In genomic region chr2:94986392-94986963, GRCh38 we compare ENCODE assay signal across 8 cellular contexts. TPM values are rescaled to one million over a fixed set of nuclear protein-coding genes. Genes with fewer than 3 reads are reported as not detected.
DNase-seq lines count a peak whose midpoint lies in the region; ATAC-seq, FAIRE-seq and TF ChIP-seq lines count a peak whose summit lies in the region.

No MANE protein-coding gene starts in this region.

- H3K4me1 Mint-ChIP-seq in activated T-cell treated with anti-CD3 and anti-CD28 coated beads, Interleukin-2, amount 50 U/mL, for 72 hours (ENCODE audit: low read depth): no peaks in the 10 kb centered on the region
- H3K4me1 Mint-ChIP-seq in glutamatergic neuron (ENCODE audit: low read depth, unreplicated experiment) (peaks cover 1% of the 10 kb centered on the region), T-helper 17 cell (no peaks in the 10 kb centered on the region)

- peak; percentile 4 for DNase-seq in BJ (ENCODE audit: low read depth)
- peak; percentile 22 for DNase-seq in GM18507 (ENCODE audit: extremely low spot score, insufficient read length, low read depth)
- peak; percentile 41 to 75 for DNase-seq in NCI-H524 (lab: John Stamatoyannopoulos, UW)
- peak; percentile 34 to 57 for DNase-seq in activated T-cell treated with anti-CD3 and anti-CD28 coated beads, Interleukin-2, amount 50 U/mL, for 72 hours
- DNase-seq in glutamatergic neuron: peak; percentile 71
- no peak for DNase-seq in psoas muscle
- DNase-seq in T-helper 17 cell: no peak

- peak; percentile 71 for ATAC-seq in HG03103 (IDR thresholded peaks at IDR 0.05; ENCODE audit: low read depth, unreplicated experiment)
- peak; percentile 47 to 57 for ATAC-seq in activated T-cell treated with anti-CD3 and anti-CD28 coated beads, Interleukin-2, amount 50 U/mL, for 72 hours (replicated peaks in 1 of 2)
- no peak for ATAC-seq in psoas muscle
- no peak for ATAC-seq in T-helper 17 cell

- intact Hi-C loops in psoas muscle (cut with DNase I): no loop called here

- FAIRE-seq in GM18507 (lab: Jason Lieb, UNC): peak; percentile 59

- H3K27ac ChIP-seq in psoas muscle: no peak overlapping the region

- TF ChIP-seq CTCF in BJ (IDR thresholded peaks at IDR 0.05; ENCODE audit: insufficient read depth, low read depth, low read length) (peak; percentile 82), glutamatergic neuron (IDR thresholded peaks at IDR 0.05; ENCODE audit: partially characterized antibody, unreplicated experiment) (peak; percentile 91), psoas muscle (IDR thresholded peaks at IDR 0.05) (peak; percentile 50)

- H3K9me3 ChIP-seq in psoas muscle (no peaks in the 10 kb centered on the region), T-helper 17 cell (ENCODE audit: control insufficient read depth, low read length, poor library complexity, severe bottlenecking) (no peaks in the 10 kb centered on the region)

- CTCF ChIA-PET in BJ (lab: Yijun Ruan, JAX): interaction anchor here (0.9 to 2.5 kb wide), 14 partner anchors 7 to 211 kb away, joined by 3 to 11 read pairs (median 4); no protein-coding TSS in a partner anchor

- peaks cover 4% of the 10 kb centered on the region for H3K27me3 ChIP-seq in BJ (ENCODE audit: control insufficient read depth, insufficient read depth, low read length)
- H3K27me3 ChIP-seq in psoas muscle (ENCODE audit: insufficient read depth in 3 of 3, low read length in 2 of 3): peaks cover 0 to 13% (median 0%) of the 10 kb centered on the region in 3 donors

- no peaks in the 10 kb centered on the region for H3K36me3 Mint-ChIP-seq in activated T-cell treated with anti-CD3 and anti-CD28 coated beads, Interleukin-2, amount 50 U/mL, for 72 hours (ENCODE audit: insufficient read depth in 2 of 2)
- H3K36me3 Mint-ChIP-seq in glutamatergic neuron (ENCODE audit: unreplicated experiment) (no peaks in the 10 kb centered on the region), T-helper 17 cell (ENCODE audit: low read depth) (no peaks in the 10 kb centered on the region)

- 47 to 55% (median 48%) methylated on average over 3 of the region's 3 CpGs for WGBS in psoas muscle, 3 donors

- H3K4me3 Mint-ChIP-seq in activated T-cell treated with anti-CD3 and anti-CD28 coated beads, Interleukin-2, amount 50 U/mL, for 72 hours: no peak overlapping the region
- H3K4me3 Mint-ChIP-seq in glutamatergic neuron (ENCODE audit: unreplicated experiment) (no peak overlapping the region), T-helper 17 cell (no peak overlapping the region)

- H3K36me3 ChIP-seq in BJ (ENCODE audit: control insufficient read depth, insufficient read depth, low read length) (no peaks in the 10 kb centered on the region), psoas muscle (ENCODE audit: insufficient read depth in 1 of 2, low read depth in 1 of 2) (no peaks in the 10 kb centered on the region)

- POLR2A ChIA-PET in BJ (lab: Charles Lee): no interaction called here

- no peaks in the 10 kb centered on the region for H3K9me3 Mint-ChIP-seq in activated T-cell treated with anti-CD3 and anti-CD28 coated beads, Interleukin-2, amount 50 U/mL, for 72 hours
- peaks cover 2% of the 10 kb centered on the region for H3K9me3 Mint-ChIP-seq in glutamatergic neuron (ENCODE audit: unreplicated experiment)

- H3K27me3 Mint-ChIP-seq in activated T-cell treated with anti-CD3 and anti-CD28 coated beads, Interleukin-2, amount 50 U/mL, for 72 hours (ENCODE audit: low read depth): peaks cover 13% of the 10 kb centered on the region
- H3K27me3 Mint-ChIP-seq in glutamatergic neuron (ENCODE audit: unreplicated experiment) (peaks cover 7% of the 10 kb centered on the region), T-helper 17 cell (peaks cover 36% of the 10 kb centered on the region)

- H3K4me1 ChIP-seq in psoas muscle: no peaks in the 10 kb centered on the region

- H3K4me3 ChIP-seq in BJ (ENCODE audit: low read depth, low read length) (no peak overlapping the region), psoas muscle (no peak overlapping the region)

- no peak overlapping the region for H3K27ac Mint-ChIP-seq in activated T-cell treated with anti-CD3 and anti-CD28 coated beads, Interleukin-2, amount 50 U/mL, for 72 hours
- H3K27ac Mint-ChIP-seq in glutamatergic neuron (ENCODE audit: unreplicated experiment) (no peak overlapping the region), T-helper 17 cell (no peak overlapping the region)

RNA-seq across cellular contexts. Expression of gene MAL, which starts 39.0 kb away (rescaled TPM):
- not detected in 2 replicates for polyA plus RNA-seq in BJ (2011; rRNA removed)
- not detected in 2 replicates for polyA minus RNA-seq in BJ (2011; rRNA and poly(A)+ RNA removed)
- total RNA-seq in activated T-cell treated with anti-CD3 and anti-CD28 coated beads, Interleukin-2, amount 50 U/mL, for 72 hours: 10 to 100 TPM; 92.6 to 93.8 TPM
- total RNA-seq in glutamatergic neuron (ENCODE audit: unreplicated experiment): 9.0 TPM
- total RNA-seq in psoas muscle: under 1 TPM in 3 of 4 donors, not detected in 1; 0.53 to 0.92 (median 0.71) TPM
- 1 to 10 TPM in 2 of 3 donors, under 1 TPM in 1; 0.95 to 1.5 (median 1.5) TPM for polyA plus RNA-seq in psoas muscle
- 100 to 1,000 TPM; 127 to 159 TPM for total RNA-seq in T-helper 17 cell

Comparison
In these comparisons a context has a peak if more than half of its experiments do, and no peak if none do; other contexts are left out.
1. DNase-seq: peak in BJ (single experiment), GM18507 (single experiment), NCI-H524 (2 of 2), activated T-cell treated with anti-CD3 and anti-CD28 coated beads, Interleukin-2, amount 50 U/mL, for 72 hours (2 of 2) and glutamatergic neuron (single experiment); none in psoas muscle (0 of 2) and T-helper 17 cell (0 of 3).
2. ATAC-seq: peak in HG03103 (single experiment) and activated T-cell treated with anti-CD3 and anti-CD28 coated beads, Interleukin-2, amount 50 U/mL, for 72 hours (2 of 2); none in psoas muscle (0 of 4) and T-helper 17 cell (single experiment).
3. Peak in every context shown above with its lines, with median percentiles within 50 percentile points of each other: CTCF ChIP-seq.